ENCODE assay signal across 31 cellular contexts in the genomic region with DNA sequence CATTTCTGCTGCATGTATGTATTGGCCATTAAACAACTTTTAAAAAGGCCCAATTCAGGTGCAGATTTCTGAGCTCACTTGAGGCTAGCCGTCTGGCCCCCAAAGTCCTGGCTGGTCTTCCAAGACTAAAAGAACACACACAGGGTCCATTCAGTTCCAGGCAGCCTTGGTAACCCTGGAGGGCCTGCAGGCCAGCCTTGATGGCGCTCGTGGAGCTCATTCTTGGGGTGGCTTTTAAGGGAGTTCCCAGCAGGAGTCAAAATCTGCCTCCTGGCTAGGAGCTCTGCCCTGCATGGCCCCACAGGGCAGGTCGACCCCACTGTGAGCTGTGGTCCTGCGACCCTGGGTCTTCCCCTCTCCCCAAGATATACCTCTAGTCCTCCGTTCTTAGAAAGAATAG. TPM values are rescaled to one million over a fixed set of nuclear protein-coding genes. Genes with fewer than 3 reads are reported as not detected.
DNase-seq lines count a peak whose midpoint lies in the region; ATAC-seq, FAIRE-seq and TF ChIP-seq lines count a peak whose summit lies in the region.
"Had no signal": no experiment of that assay in that cellular context is flagged by ENCODE, and none has a peak within 500 bp of the region (broad histone marks: within the 10 kb centered on the region; RNA-seq: fewer than 3 reads in every experiment).

No MANE protein-coding gene starts in this region.

- BruUV-seq in GM12878 (replicated peaks; lab: Mats Ljungman, UMichigan) = TSS peak; percentile 36

- no peak for ATAC-seq in activated CD8-positive, alpha-beta memory T cell treated with anti-CD3 and anti-CD28 coated beads, Interleukin-2, amount 10 ng/mL, durations not matched to agents 7 days and 5 days
- no peak for ATAC-seq in CD8-positive, alpha-beta T cell
- no peak for ATAC-seq in GM12878
- ATAC-seq: activated T-cell treated with anti-CD3 and anti-CD28 coated beads, Interleukin-2, amount 50 U/mL, for 72 hours; gastrocnemius medialis; PC-3; right lobe of liver; Right ventricle myocardium inferior had no signal

- no peak overlapping the region for H3K9ac ChIP-seq in GM12878 (ENCODE audit: control insufficient read depth, insufficient read depth, low read length)
- H3K9ac ChIP-seq: SK-N-SH had no signal

- no peak for TF ChIP-seq POLR2A in GM12878 (IDR thresholded peaks at IDR 0.05; ENCODE audit: low read depth, low read length)

- intact Hi-C loops in CD8-positive, alpha-beta T cell (cut with DNase I, micrococcal nuclease) = no loop called here
- intact Hi-C loops in GM12878 (cut with micrococcal nuclease; ENCODE audit: unreplicated experiment) = no loop called here

- peaks cover 2% of the 10 kb centered on the region for H3K36me3 Mint-ChIP-seq in activated CD8-positive, alpha-beta memory T cell treated with anti-CD3 and anti-CD28 coated beads, Interleukin-2, amount 10 ng/mL, durations not matched to agents 7 days and 5 days
- H3K36me3 Mint-ChIP-seq in CD8-positive, alpha-beta T cell = peaks cover 51% of the 10 kb centered on the region
- no peaks in the 10 kb centered on the region for H3K36me3 Mint-ChIP-seq in nephron progenitor cell (ENCODE audit: low read depth)

- H3K4me2 ChIP-seq in GM12878 (ENCODE audit: control insufficient read depth, insufficient read depth) = no peak overlapping the region
- H3K4me2 ChIP-seq: SK-N-SH had no signal

- no peaks in the 10 kb centered on the region for H3K27me3 Mint-ChIP-seq in activated CD8-positive, alpha-beta memory T cell treated with anti-CD3 and anti-CD28 coated beads, Interleukin-2, amount 10 ng/mL, durations not matched to agents 7 days and 5 days
- H3K27me3 Mint-ChIP-seq in CD8-positive, alpha-beta T cell (ENCODE audit: low read depth) = no peaks in the 10 kb centered on the region
- no peaks in the 10 kb centered on the region for H3K27me3 Mint-ChIP-seq in nephron progenitor cell (ENCODE audit: low read depth, poor library complexity)
- H3K27me3 Mint-ChIP-seq: progenitor cell of endocrine pancreas had no signal

- no peak for TF ChIP-seq RAD21 in GM12878 (IDR thresholded peaks at IDR 0.05; ENCODE audit: insufficient read depth, low read depth, low read length)

- peaks cover 3% of the 10 kb centered on the region; the same call in 1 of the 2 replicates for H4K20me1 ChIP-seq in GM12878 (ENCODE audit: control insufficient read depth, insufficient read depth)

- no peak for TF ChIP-seq CTCF in CD8-positive, alpha-beta T cell (IDR thresholded peaks at IDR 0.05)
- TF ChIP-seq CTCF in GM12878 (IDR thresholded peaks at IDR 0.05 in 2 of 3, conservative IDR thresholded peaks at IDR 0.05 in 1 of 3; ENCODE audit: control insufficient read depth in 2 of 3, extremely low read depth in 1 of 3, insufficient read depth in 1 of 3, low read depth in 3 of 3, low read length in 3 of 3) (no peak), nephron progenitor cell (IDR thresholded peaks at IDR 0.05) (no peak)

- FAIRE-seq in GM12878 (lab: Jason Lieb, UNC) = no peak

- peaks cover 16% of the 10 kb centered on the region for H3K36me3 ChIP-seq in CD8-positive, alpha-beta T cell (ENCODE audit: insufficient read depth, low read length)
- peaks cover under 1 to 24% of the 10 kb centered on the region in 2 experiments for H3K36me3 ChIP-seq in GM12878 (ENCODE audit: control insufficient read depth in 2 of 2, insufficient read depth in 2 of 2, low read length in 1 of 2)

- no peak overlapping the region for H3K4me3 Mint-ChIP-seq in activated CD8-positive, alpha-beta memory T cell treated with anti-CD3 and anti-CD28 coated beads, Interleukin-2, amount 10 ng/mL, durations not matched to agents 7 days and 5 days
- no peak overlapping the region for H3K4me3 Mint-ChIP-seq in CD8-positive, alpha-beta T cell
- H3K4me3 Mint-ChIP-seq in nephron progenitor cell = no peak overlapping the region
- H3K4me3 Mint-ChIP-seq: activated naive CD4-positive, alpha-beta T cell treated with anti-CD3 and anti-CD28 coated beads for 36 hours; activated T-cell treated with anti-CD3 and anti-CD28 coated beads, Interleukin-2, amount 50 U/mL, for 72 hours had no signal

- CTCF ChIA-PET in activated CD8-positive, alpha-beta memory T cell treated with anti-CD3 and anti-CD28 coated beads, Interleukin-2, amount 10 ng/mL, durations not matched to agents 7 days and 5 days (lab: Charles Lee) = interaction anchor here (0.7 to 0.9 kb wide), 2 partner anchors 33 to 77 kb away, joined by 3 read pairs; no protein-coding TSS in a partner anchor
- CTCF ChIA-PET in CD8-positive, alpha-beta T cell (lab: Charles Lee) = interaction anchor here (1.2 to 1.5 kb wide), 2 partner anchors 33 to 46 kb away, joined by 4 to 5 read pairs; no protein-coding TSS in a partner anchor
- CTCF ChIA-PET in GM12878 (lab: Yijun Ruan, JAX) = interaction anchor here (0.6 to 1.6 kb wide), 5 partner anchors 25 to 166 kb away, joined by 3 to 7 read pairs (median 3); no protein-coding TSS in a partner anchor

- H3K27me3 ChIP-seq in CD8-positive, alpha-beta T cell (ENCODE audit: insufficient read depth, low read length) = no peaks in the 10 kb centered on the region
- no peaks in the 10 kb centered on the region for H3K27me3 ChIP-seq in GM12878 (replicated peaks in 1 of 2; ENCODE audit: control insufficient read depth in 2 of 2, insufficient read depth in 2 of 2, low read length in 1 of 2)
- H3K27me3 ChIP-seq: brain microvascular endothelial cell, gastrocnemius medialis, right lobe of liver, spleen, tibial artery had no signal

- no peaks in the 10 kb centered on the region; the same call in 1 of the 2 replicates for H3K79me2 ChIP-seq in GM12878 (ENCODE audit: control insufficient read depth, insufficient read depth, low read length)

- WGBS in GM12878 (ENCODE audit: insufficient coverage, insufficient replicate concordance, low lambda C conversion rate, missing lambda C conversion rate) = 86% methylated on average over 6 of the region's 6 CpGs

- peak overlapping the region; percentile 35 for H3K27ac Mint-ChIP-seq in activated CD8-positive, alpha-beta memory T cell treated with anti-CD3 and anti-CD28 coated beads, Interleukin-2, amount 10 ng/mL, durations not matched to agents 7 days and 5 days
- H3K27ac Mint-ChIP-seq in CD8-positive, alpha-beta T cell = peak overlapping the region; percentile 38
- peak overlapping the region; percentile 82 for H3K27ac Mint-ChIP-seq in nephron progenitor cell
- H3K27ac Mint-ChIP-seq: activated T-cell treated with anti-CD3 and anti-CD28 coated beads, Interleukin-2, amount 50 U/mL, for 72 hours; progenitor cell of endocrine pancreas had no signal

- no peak for DNase-seq in activated CD8-positive, alpha-beta memory T cell treated with anti-CD3 and anti-CD28 coated beads, Interleukin-2, amount 10 ng/mL, durations not matched to agents 7 days and 5 days
- DNase-seq in activated CD8-positive, alpha-beta memory T cell treated with anti-CD3 and anti-CD28 coated beads, Interleukin-2, amount 50 U/mL, for 48 hours = no peak
- no peak for DNase-seq in CD8-positive, alpha-beta T cell
- DNase-seq in GM12878 (ENCODE audit: low read depth, low spot score) = no peak
- no peak for DNase-seq in nephron progenitor cell
- DNase-seq in COLO829 (ENCODE audit: low spot score) = no peak
- DNase-seq in T-helper 9 cell = no peak
- DNase-seq in EL = no peak
- DNase-seq: activated CD4-positive, CD25-positive, alpha-beta regulatory T cell treated with anti-CD3 and anti-CD28 coated beads, Interleukin-2, amount 50 U/mL, for 72 hours; activated naive CD4-positive, alpha-beta T cell treated with anti-CD3 and anti-CD28 coated beads for 36 hours; activated T-cell treated with anti-CD3 and anti-CD28 coated beads, Interleukin-2, amount 50 U/mL, for 72 hours; amygdala; brain microvascular endothelial cell; gastrocnemius medialis; HCEC 1CT; Karpas-422; kidney glomerular epithelial cell; NCI-H1417; NCI-H2029 treated with DMSO at 0.1 percent for 48 hours; NCI-H2227 treated with DMSO at 0.1 percent for 48 hours; NCI-H526 treated with DMSO at 0.1 percent for 48 hours; NK-92 treated with Interleukin-12 subunit alpha and Interleukin-12 subunit beta, amount 100 ng/mL, for 24 hours; PC-3; SK-N-SH; spleen; stimulated activated CD4-positive, alpha-beta T cell treated with anti-CD3 and anti-CD28 coated beads, Interleukin-2, amount 100 ng/mL, for 24 hours; tibial artery had no signal

- no peak overlapping the region for H3K4me3 ChIP-seq in CD8-positive, alpha-beta T cell (ENCODE audit: low read depth, low read length)
- no peak overlapping the region for H3K4me3 ChIP-seq in GM12878
- H3K4me3 ChIP-seq: gastrocnemius medialis, right lobe of liver, spleen, tibial artery had no signal

- H3K9me3 Mint-ChIP-seq in activated CD8-positive, alpha-beta memory T cell treated with anti-CD3 and anti-CD28 coated beads, Interleukin-2, amount 10 ng/mL, durations not matched to agents 7 days and 5 days (ENCODE audit: low read depth) = no peaks in the 10 kb centered on the region
- no peaks in the 10 kb centered on the region for H3K9me3 Mint-ChIP-seq in CD8-positive, alpha-beta T cell
- H3K9me3 Mint-ChIP-seq in nephron progenitor cell = no peaks in the 10 kb centered on the region
- H3K9me3 Mint-ChIP-seq: activated naive CD4-positive, alpha-beta T cell treated with anti-CD3 and anti-CD28 coated beads for 36 hours; activated T-cell treated with anti-CD3 and anti-CD28 coated beads, Interleukin-2, amount 50 U/mL, for 72 hours had no signal

- H3K9me3 ChIP-seq in CD8-positive, alpha-beta T cell (ENCODE audit: low read length) = no peaks in the 10 kb centered on the region
- no peaks in the 10 kb centered on the region for H3K9me3 ChIP-seq in GM12878 (replicated peaks; ENCODE audit: control insufficient read depth, insufficient read depth, low read length)
- H3K9me3 ChIP-seq: gastrocnemius medialis, right lobe of liver, SK-N-SH, spleen, tibial artery had no signal

- POLR2A ChIA-PET in CD8-positive, alpha-beta T cell (lab: Charles Lee) = interaction anchor here (0.9 to 1.4 kb wide), 4 partner anchors 11 to 29 kb away, joined by 3 to 5 read pairs (median 4); a partner anchor contains a TSS
- POLR2A ChIA-PET in GM12878 (lab: Charles Lee) = interaction anchor here (1.0 to 1.4 kb wide), 2 partner anchors 27 to 32 kb away, joined by 3 to 4 read pairs; no protein-coding TSS in a partner anchor

- in situ Hi-C loops in GM12878 (cut with MboI) = no loop called here

- H3K4me1 ChIP-seq in CD8-positive, alpha-beta T cell (ENCODE audit: insufficient read depth, low read length) = peaks cover 39% of the 10 kb centered on the region
- no peaks in the 10 kb centered on the region for H3K4me1 ChIP-seq in GM12878 (ENCODE audit: control insufficient read depth, insufficient read depth, low read length)
- H3K4me1 ChIP-seq: right lobe of liver had no signal

- SMC1A ChIA-PET in GM12878 (lab: Charles Lee; ENCODE audit: uncharacterized antibody, unreplicated experiment) = interaction anchor here (1.0 to 1.7 kb wide), 3 partner anchors 11 to 46 kb away, joined by 3 to 4 read pairs (median 3); no protein-coding TSS in a partner anchor

- no peak overlapping the region for H2AFZ ChIP-seq in GM12878 (ENCODE audit: control insufficient read depth, low read depth, low read length)

- TF ChIP-seq EP300 in GM12878 (IDR thresholded peaks at IDR 0.05; ENCODE audit: borderline replicate concordance in 1 of 2, control insufficient read depth in 1 of 2, low read depth in 2 of 2, low read length in 2 of 2) = no peak

- peaks cover 13% of the 10 kb centered on the region for H3K4me1 Mint-ChIP-seq in activated CD8-positive, alpha-beta memory T cell treated with anti-CD3 and anti-CD28 coated beads, Interleukin-2, amount 10 ng/mL, durations not matched to agents 7 days and 5 days
- peaks cover 54% of the 10 kb centered on the region for H3K4me1 Mint-ChIP-seq in CD8-positive, alpha-beta T cell (ENCODE audit: low read depth)
- peaks cover 26% of the 10 kb centered on the region for H3K4me1 Mint-ChIP-seq in nephron progenitor cell

- RAD21 ChIA-PET in GM12878 (lab: Charles Lee; ENCODE audit: unreplicated experiment) = interaction anchor here (1.0 to 1.8 kb wide), 2 partner anchors 28 to 32 kb away, joined by 4 to 7 read pairs; no protein-coding TSS in a partner anchor

- no peak overlapping the region for H3K27ac ChIP-seq in CD8-positive, alpha-beta T cell (ENCODE audit: low read depth, low read length)
- no peak overlapping the region for H3K27ac ChIP-seq in GM12878 (ENCODE audit: control insufficient read depth, insufficient read depth)
- H3K27ac ChIP-seq: brain microvascular endothelial cell, right lobe of liver, spleen, tibial artery had no signal

RNA-seq across cellular contexts. Expression of a gene that starts 28.8 kb away (rescaled TPM):
- 100 to 1,000 TPM; 251 to 288 TPM for total RNA-seq in activated CD8-positive, alpha-beta memory T cell treated with anti-CD3 and anti-CD28 coated beads, Interleukin-2, amount 10 ng/mL, durations not matched to agents 7 days and 5 days
- 100 to 1,000 TPM; 136 to 141 TPM for total RNA-seq in CD8-positive, alpha-beta T cell
- total RNA-seq in GM12878 (2013; cell fraction: nucleolus; rRNA removed) = 88.9 and 92.3 TPM in 2 replicates
- 53.1 and 64.8 TPM in 2 replicates for total RNA-seq in GM12878 (2014; rRNA removed)
- 66.4 and 70.7 TPM in 2 replicates for total RNA-seq in GM12878 (2014; rRNA removed; fragmentation: Illumina TruSeq; extraction: Trizol)
- total RNA-seq in GM12878 (2021) = 100 and 104 TPM in 2 replicates
- 161 TPM for polyA plus RNA-seq in GM12878 (2011; ENCODE audit: low read depth)
- polyA plus RNA-seq in GM12878 (2011; rRNA removed) = 126 and 129 TPM in 2 replicates
- 98.8 and 103 TPM in 2 replicates for polyA plus RNA-seq in GM12878 (2011; cell fraction: cytosol; rRNA removed)
- 71.7 and 72.2 TPM in 2 replicates for polyA plus RNA-seq in GM12878 (2011; cell fraction: nucleus; rRNA removed)
- polyA plus RNA-seq in GM12878 (2012) = 186 and 310 TPM in 2 replicates
- 94.2 and 117 TPM in 2 replicates for polyA plus RNA-seq in GM12878 (2014; fragmentation: Illumina TruSeq; extraction: Trizol)
- 10 to 100 TPM; 25.0 to 67.7 TPM for polyA plus RNA-seq in GM12878 (2014; fragmentation: Nextera tagmentation; extraction: Ambion mirVana)
- 57.0 and 61.4 TPM in 2 replicates for polyA plus RNA-seq in GM12878 (2014; rRNA removed)
- polyA plus RNA-seq in GM12878 (2016; fragmentation: Nextera tagmentation; extraction: Ambion mirVana) = 10 to 100 TPM; 73.7 to 80.5 TPM
- 75.3 and 100 TPM in 2 replicates for polyA minus RNA-seq in GM12878 (2011; rRNA and poly(A)+ RNA removed)
- 46.5 and 59.4 TPM in 2 replicates for polyA minus RNA-seq in GM12878 (2011; cell fraction: cytosol; rRNA and poly(A)+ RNA removed)
- polyA minus RNA-seq in GM12878 (2011; cell fraction: nucleus; rRNA and poly(A)+ RNA removed) = 26.7 and 47.8 TPM in 2 replicates

RNA-seq across cellular contexts. Expression of a gene that starts 44.0 kb away (rescaled TPM):
- not detected for total RNA-seq in activated CD8-positive, alpha-beta memory T cell treated with anti-CD3 and anti-CD28 coated beads, Interleukin-2, amount 10 ng/mL, durations not matched to agents 7 days and 5 days
- total RNA-seq in CD8-positive, alpha-beta T cell = not detected
- total RNA-seq in GM12878 (2013; cell fraction: nucleolus; rRNA removed) = not detected in 2 replicates
- total RNA-seq in GM12878 (2014; rRNA removed) = not detected in 2 replicates
- not detected in 2 replicates for total RNA-seq in GM12878 (2014; rRNA removed; fragmentation: Illumina TruSeq; extraction: Trizol)
- not detected in 2 replicates for total RNA-seq in GM12878 (2021)
- polyA plus RNA-seq in GM12878 (2011; ENCODE audit: low read depth) = not detected
- polyA plus RNA-seq in GM12878 (2011; rRNA removed) = not detected in 2 replicates
- not detected in 2 replicates for polyA plus RNA-seq in GM12878 (2011; cell fraction: cytosol; rRNA removed)
- polyA plus RNA-seq in GM12878 (2011; cell fraction: nucleus; rRNA removed) = not detected in 2 replicates
- 0.15 and 0.32 TPM in 2 replicates for polyA plus RNA-seq in GM12878 (2012)
- not detected in 2 replicates for polyA plus RNA-seq in GM12878 (2014; fragmentation: Illumina TruSeq; extraction: Trizol)
- not detected for polyA plus RNA-seq in GM12878 (2014; fragmentation: Nextera tagmentation; extraction: Ambion mirVana)
- not detected in 2 replicates for polyA plus RNA-seq in GM12878 (2014; rRNA removed)
- not detected for polyA plus RNA-seq in GM12878 (2016; fragmentation: Nextera tagmentation; extraction: Ambion mirVana)
- polyA minus RNA-seq in GM12878 (2011; rRNA and poly(A)+ RNA removed) = not detected in 2 replicates
- not detected in 2 replicates for polyA minus RNA-seq in GM12878 (2011; cell fraction: cytosol; rRNA and poly(A)+ RNA removed)
- polyA minus RNA-seq in GM12878 (2011; cell fraction: nucleus; rRNA and poly(A)+ RNA removed) = not detected in 2 replicates
- total RNA-seq: activated naive CD4-positive, alpha-beta T cell treated with anti-CD3 and anti-CD28 coated beads for 36 hours; activated T-cell treated with anti-CD3 and anti-CD28 coated beads, Interleukin-2, amount 50 U/mL, for 72 hours; T-helper 1 cell treated with Interleukin-12 subunit alpha and Interleukin-12 subunit beta and Interleukin-4 antibody, amounts not matched to agents 30 ng/mL and 1 ng/mL, for 36 hours had no signal
